In the genomic region with DNA sequence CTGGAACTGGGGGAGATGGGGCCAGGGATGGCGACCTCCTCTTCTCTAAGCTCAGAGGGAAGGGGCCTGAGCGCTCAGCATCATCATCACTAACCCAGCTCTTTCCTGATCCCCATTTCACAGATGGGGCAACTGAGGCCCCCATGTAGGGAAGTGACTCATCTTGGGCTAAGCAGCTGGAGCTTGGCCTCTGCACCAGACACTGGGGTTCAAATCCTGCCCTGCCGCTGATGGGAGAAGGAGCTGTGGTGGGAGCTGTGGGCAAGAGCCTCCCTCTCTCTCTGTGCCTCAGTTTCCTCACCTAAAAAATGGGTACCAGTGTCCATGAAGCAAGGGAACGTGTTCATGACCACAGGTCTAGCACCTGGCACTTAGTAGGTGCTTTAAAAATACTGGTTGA, we compare ENCODE assay signal across 25 cellular contexts. TPM values are rescaled to one million over a fixed set of nuclear protein-coding genes. Genes with fewer than 3 reads are reported as not detected.
DNase-seq lines count a peak whose midpoint lies in the region; ATAC-seq, FAIRE-seq and TF ChIP-seq lines count a peak whose summit lies in the region.
"Had no signal": no experiment of that assay in that cellular context is flagged by ENCODE, and none has a peak within 500 bp of the region (broad histone marks: within the 10 kb centered on the region; RNA-seq: fewer than 3 reads in every experiment).

No MANE protein-coding gene starts in this region.

- H3K27ac ChIP-seq in right atrium auricular region (no peak overlapping the region), K562 (ENCODE audit: extremely low read depth, low read depth, low read length) (no peak overlapping the region)
- H3K27ac ChIP-seq: 22Rv1; BLaER1 treated with 17β-estradiol and CSF1 and Interleukin-3, amounts not matched to agents 10 nM and 100 nM had no signal

- ATAC-seq in Right ventricle myocardium inferior (no peak), K562 (no peak)
- ATAC-seq: GM23338 had no signal

- H4K20me1 ChIP-seq in K562 (replicated peaks; ENCODE audit: control insufficient read depth, insufficient read depth, low read length): no peaks in the 10 kb centered on the region
- H4K20me1 ChIP-seq: BLaER1 treated with 17β-estradiol and CSF1 and Interleukin-3, amounts not matched to agents 10 nM and 100 nM had no signal

- WGBS in K562 (ENCODE audit: insufficient coverage, low coverage, missing lambda C conversion rate): 6% methylated on average over 4 of the region's 4 CpGs

- H3K4me3 ChIP-seq in right atrium auricular region: no peak overlapping the region
- no peak overlapping the region for H3K4me3 ChIP-seq in K562
- H3K4me3 ChIP-seq: BLaER1 treated with 17β-estradiol and CSF1 and Interleukin-3, amounts not matched to agents 10 nM and 100 nM; GM23338; HAP-1 had no signal

- no peaks in the 10 kb centered on the region for H3K36me3 ChIP-seq in right atrium auricular region
- H3K36me3 ChIP-seq in K562 (ENCODE audit: control insufficient read depth, insufficient read depth, low read length): no peaks in the 10 kb centered on the region
- H3K36me3 ChIP-seq: BE2C; BLaER1 treated with 17β-estradiol and CSF1 and Interleukin-3, amounts not matched to agents 10 nM and 100 nM; HAP-1 had no signal

- no peak for TF ChIP-seq EP300 in K562 (IDR thresholded peaks at IDR 0.05; ENCODE audit: low read length)

- intact Hi-C loops in Right ventricle myocardium inferior (cut with DNase I): no loop called here
- intact Hi-C loops in K562 (cut with micrococcal nuclease): no loop called here

- TF ChIP-seq RAD21 in K562 (CRISPR knock-in tag; conservative IDR thresholded peaks at IDR 0.05 in 1 of 2, IDR thresholded peaks at IDR 0.05 in 1 of 2): no peak

- no peak overlapping the region for H3K9ac ChIP-seq in K562 (ENCODE audit: insufficient read depth in 1 of 2, low read depth in 2 of 2, low read length in 2 of 2)
- H3K9ac ChIP-seq: BLaER1 treated with 17β-estradiol and CSF1 and Interleukin-3, amounts not matched to agents 10 nM and 100 nM had no signal

- TF ChIP-seq CTCF in right atrium auricular region (IDR thresholded peaks at IDR 0.05) (no peak), K562 (IDR thresholded peaks at IDR 0.05 in 2 of 3, conservative IDR thresholded peaks at IDR 0.05 in 1 of 3; ENCODE audit: insufficient read depth in 2 of 3, low read depth in 1 of 3, low read length in 3 of 3) (no peak)

- H3K4me1 ChIP-seq in right atrium auricular region: peaks cover 0 to 10% of the 10 kb centered on the region in 2 donors
- peaks cover 0 to 8% of the 10 kb centered on the region in 2 experiments; a peak in 1 of 5 replicates for H3K4me1 ChIP-seq in K562 (replicated peaks in 1 of 2; ENCODE audit: control insufficient read depth in 2 of 2, insufficient read depth in 2 of 2, low read length in 2 of 2)
- H3K4me1 ChIP-seq: BE2C had no signal

- H3K27me3 ChIP-seq in right atrium auricular region (no peaks in the 10 kb centered on the region), K562 (ENCODE audit: control insufficient read depth in 2 of 2, insufficient read depth in 2 of 2, low read length in 2 of 2) (peaks cover 20 to 43% of the 10 kb centered on the region in 2 experiments; a peak in 4 of 5 replicates)

- no peaks in the 10 kb centered on the region for H3K79me2 ChIP-seq in K562 (ENCODE audit: control insufficient read depth, insufficient read depth, low read length)

- in situ Hi-C loops in K562 (cut with MboI): no loop called here

- H3K9me1 ChIP-seq in K562 (ENCODE audit: control insufficient read depth, insufficient read depth, low read length): no peaks in the 10 kb centered on the region

- POLR2A ChIA-PET in K562 (lab: Yijun Ruan, JAX): no interaction called here

- CTCF ChIA-PET in K562 (lab: Yijun Ruan, JAX; ENCODE audit: low intra/inter-chr PET ratio): no interaction called here

- DNase-seq in Right ventricle myocardium inferior (ENCODE audit: missing footprints) (peak; percentile 40), right atrium auricular region (ENCODE audit: low spot score) (no peak), K562 (ENCODE audit: extremely low read depth in 1 of 4, low spot score in 3 of 4) (no peak), islet precursor cell (peak; percentile 36), GM12892 (ENCODE audit: insufficient read length) (no peak), GM03348 (ENCODE audit: low spot score) (no peak)
- DNase-seq: ACHN; AML-193; BE2C; CD4-positive, alpha-beta T cell; CD8-positive, alpha-beta memory T cell; DMS 273 treated with DMSO at 0.1 percent for 48 hours; DMS53; DMS79 treated with DMSO at 0.1 percent for 48 hours; GF-D8; HFFc6 had no signal

- no peak overlapping the region for H3K4me2 ChIP-seq in K562 (ENCODE audit: insufficient read depth, low read length)
- H3K4me2 ChIP-seq: GM23338 had no signal

- FAIRE-seq in K562 (lab: Jason Lieb, UNC): no peak
- no peak for FAIRE-seq in GM12892 (lab: Jason Lieb, UNC)
- FAIRE-seq: A204.1, D721Med, GM19239, H54 had no signal

- TF ChIP-seq POLR2A in K562 (conservative IDR thresholded peaks at IDR 0.05) (no peak), GM12892 (IDR thresholded peaks at IDR 0.05; ENCODE audit: low read depth, low read length) (no peak)

- BruUV-seq in K562 (replicated peaks; lab: Mats Ljungman, UMichigan): no TSS peak

- H3K9me3 ChIP-seq in right atrium auricular region (no peaks in the 10 kb centered on the region), K562 (replicated peaks; ENCODE audit: control insufficient read depth, insufficient read depth, low read depth, low read length) (no peaks in the 10 kb centered on the region)
- H3K9me3 ChIP-seq: BE2C; BLaER1 treated with 17β-estradiol and CSF1 and Interleukin-3, amounts not matched to agents 10 nM and 100 nM; HAP-1 had no signal

- no peak overlapping the region for H2AFZ ChIP-seq in K562 (ENCODE audit: low read depth, low read length)
- H2AFZ ChIP-seq: GM23338 had no signal

TF ChIP-seq in K562, 482 proteins besides CTCF, POLR2A, EP300 and RAD21 (continues in another document):
- TF ChIP-seq NR2F6 (CRISPR knock-in tag; IDR thresholded peaks at IDR 0.05) (no peak), ZNF121 (CRISPR knock-in tag; conservative IDR thresholded peaks at IDR 0.05) (no peak), NFXL1 (CRISPR knock-in tag; IDR thresholded peaks at IDR 0.05) (no peak), PTBP1 (IDR thresholded peaks at IDR 0.05; ENCODE audit: low read depth, low read length) (peak; percentile 65; the same call in 1 of the 2 replicates), DNMT1 (IDR thresholded peaks at IDR 0.05) (no peak), FOXA3 (CRISPR knock-in tag; conservative IDR thresholded peaks at IDR 0.05 in 1 of 2, IDR thresholded peaks at IDR 0.05 in 1 of 2) (no peak), ZNF76 (CRISPR knock-in tag; IDR thresholded peaks at IDR 0.05; ENCODE audit: borderline replicate concordance) (no peak)

RNA-seq across cellular contexts. Expression of a gene that starts 2.6 kb away (rescaled TPM):
- total RNA-seq in Right ventricle myocardium inferior (0.32 TPM), right atrium auricular region (under 1 TPM; 0.59 to 0.90 TPM), K562 (2014; rRNA removed) (not detected in 2 replicates), K562 (2014; rRNA removed; fragmentation: Illumina TruSeq; extraction: Trizol) (not detected in 2 replicates), K562 (2015; rRNA removed; fragmentation: Illumina TruSeq; extraction: Trizol) (not detected in 2 replicates), K562 (2021) (not detected in 2 replicates)
- total RNA-seq in K562 (2011; cell fraction: chromatin; rRNA removed; ENCODE audit: low replicate concordance): 1.1 TPM in 1 of 2 replicates, not detected in the other
- 0.39 and 0.50 TPM in 2 replicates for total RNA-seq in K562 (2011; cell fraction: nucleolus; rRNA removed)
- not detected in 2 replicates for total RNA-seq in K562 (2011; cell fraction: nucleoplasm; rRNA removed)
- polyA plus RNA-seq in K562 (2011; rRNA removed) (0.13 and 0.47 TPM in 2 replicates), K562 (2014; fragmentation: Illumina TruSeq; extraction: Trizol) (not detected in 2 replicates), K562 (2014; fragmentation: Nextera tagmentation; extraction: Ambion mirVana) (not detected), K562 (2014; rRNA removed) (0.03 TPM in 1 of 2 replicates, not detected in the other)
- polyA plus RNA-seq in K562 (2011; cell fraction: cytosol; rRNA removed): 0.33 and 0.47 TPM in 2 replicates
- polyA plus RNA-seq in K562 (2011; cell fraction: nucleus; rRNA removed): 0.34 and 0.72 TPM in 2 replicates
- 0.03 TPM in 1 of 2 replicates, not detected in the other for polyA plus RNA-seq in K562 (2012)
- polyA minus RNA-seq in K562 (2011; rRNA and poly(A)+ RNA removed): 0.39 TPM in 1 of 2 replicates, not detected in the other
- not detected in 2 replicates for polyA minus RNA-seq in K562 (2011; cell fraction: cytosol; rRNA and poly(A)+ RNA removed)
- 0.40 and 1.7 TPM in 2 replicates for polyA minus RNA-seq in K562 (2011; cell fraction: nucleus; rRNA and poly(A)+ RNA removed)
- not detected for polyA plus RNA-seq in GM12892 (2012; ENCODE audit: missing spikeins)
- total RNA-seq: CD4-positive, alpha-beta T cell; CD8-positive, alpha-beta memory T cell; G401 had no signal
- polyA plus RNA-seq: CD8-positive, alpha-beta memory T cell had no signal

RNA-seq across cellular contexts. Expression of a gene that starts 44.5 kb away (rescaled TPM):
- total RNA-seq in Right ventricle myocardium inferior (23.3 TPM), right atrium auricular region (10 to 100 TPM; 29.0 to 43.2 TPM), K562 (2014; rRNA removed) (6.9 and 10.7 TPM in 2 replicates), K562 (2014; rRNA removed; fragmentation: Illumina TruSeq; extraction: Trizol) (7.2 and 7.8 TPM in 2 replicates), K562 (2015; rRNA removed; fragmentation: Illumina TruSeq; extraction: Trizol) (5.3 and 6.1 TPM in 2 replicates), K562 (2021) (6.0 and 6.6 TPM in 2 replicates)
- total RNA-seq in K562 (2011; cell fraction: chromatin; rRNA removed; ENCODE audit: low replicate concordance): 2.4 and 3.1 TPM in 2 replicates
- 1.8 and 2.0 TPM in 2 replicates for total RNA-seq in K562 (2011; cell fraction: nucleolus; rRNA removed)
- 2.1 and 2.7 TPM in 2 replicates for total RNA-seq in K562 (2011; cell fraction: nucleoplasm; rRNA removed)
- polyA plus RNA-seq in K562 (2011; rRNA removed) (4.7 and 4.9 TPM in 2 replicates), K562 (2014; fragmentation: Illumina TruSeq; extraction: Trizol) (7.8 and 8.3 TPM in 2 replicates), K562 (2014; fragmentation: Nextera tagmentation; extraction: Ambion mirVana) (1 to 10 TPM; 4.4 to 5.0 TPM), K562 (2014; rRNA removed) (5.7 and 6.1 TPM in 2 replicates)
- polyA plus RNA-seq in K562 (2011; cell fraction: cytosol; rRNA removed): 3.7 and 4.8 TPM in 2 replicates
- 0.81 and 1.2 TPM in 2 replicates for polyA plus RNA-seq in K562 (2011; cell fraction: nucleus; rRNA removed)
- 7.0 and 9.7 TPM in 2 replicates for polyA plus RNA-seq in K562 (2012)
- 5.7 and 6.3 TPM in 2 replicates for polyA minus RNA-seq in K562 (2011; rRNA and poly(A)+ RNA removed)
- 6.8 and 13.3 TPM in 2 replicates for polyA minus RNA-seq in K562 (2011; cell fraction: cytosol; rRNA and poly(A)+ RNA removed)
- 0.67 and 1.00 TPM in 2 replicates for polyA minus RNA-seq in K562 (2011; cell fraction: nucleus; rRNA and poly(A)+ RNA removed)
- 21.2 TPM for polyA plus RNA-seq in GM12892 (2012; ENCODE audit: missing spikeins)

Comparison
In these comparisons a context has a peak if more than half of its experiments do, and no peak if none do; other contexts are left out.
1. DNase-seq: peak in Right ventricle myocardium inferior (single experiment) and islet precursor cell (single experiment); none in right atrium auricular region (single experiment), K562 (0 of 4), GM12892 (single experiment) and GM03348 (single experiment).